24 cellular contexts compared by ENCODE assay signal in the genomic region with DNA sequence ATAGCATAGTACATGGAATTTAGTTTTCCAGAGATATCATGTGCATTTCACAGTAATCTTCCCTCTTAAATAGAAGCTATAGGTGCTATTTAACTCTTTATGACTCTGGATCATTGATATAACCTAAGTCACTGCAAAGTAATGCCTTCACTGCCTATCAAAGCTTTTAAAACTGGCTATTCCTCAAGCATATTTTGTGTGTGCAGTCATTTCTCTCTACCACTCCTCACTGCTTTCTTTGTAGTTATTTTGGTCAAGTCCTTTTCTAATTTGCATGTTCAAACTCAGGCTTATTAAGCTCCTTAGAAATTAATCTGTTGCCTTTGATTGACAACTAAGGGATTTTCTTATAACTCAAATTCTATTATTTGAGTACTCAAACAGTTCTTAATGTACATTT.
"Had no signal": no experiment of that assay in that cellular context is flagged by ENCODE, and none has a peak within 500 bp of the region (broad histone marks: within the 10 kb centered on the region; RNA-seq: fewer than 3 reads in every experiment).

No MANE protein-coding gene starts in this region.

- ATAC-seq: activated naive CD8-positive, alpha-beta T cell treated with anti-CD3 and anti-CD28 coated beads, Interleukin-2, amount 50 U/mL, for 24 hours; body of pancreas; left cardiac atrium; left ventricle myocardium superior; mucosa of descending colon; sciatic nerve had no signal

- H3K36me3 ChIP-seq: cardiac muscle cell, esophagus muscularis mucosa, suprapubic skin, tibial artery had no signal

- DNase-seq: activated CD4-positive, alpha-beta T cell treated with anti-CD3 and anti-CD28 coated beads for 4 hours; activated CD4-positive, alpha-beta T cell treated with anti-CD3 and anti-CD28 coated beads, Interleukin-2, amount 50 U/mL, for 4 hours; activated CD8-positive, alpha-beta memory T cell treated with anti-CD3 and anti-CD28 coated beads, Interleukin-2, amount 50 U/mL, for 4 hours; activated gamma-delta T cell treated with Interleukin-2 at 50 U/mL for 16 hours; activated naive CD4-positive, alpha-beta T cell treated with anti-CD3 and anti-CD28 coated beads, Interleukin-2, amount 50 U/mL, for 16 hours; activated naive CD8-positive, alpha-beta T cell treated with anti-CD3 and anti-CD28 coated beads, Interleukin-2, amount 50 U/mL, for 24 hours; activated T-cell treated with anti-CD3 and anti-CD28 coated beads, Interleukin-2, amount 50 U/mL, for 1 hour; amygdala; body of pancreas; cerebellar nuclear complex; foreskin melanocyte; left cardiac atrium; left ventricle myocardium superior; mucosa of descending colon; stimulated activated naive CD4-positive, alpha-beta T cell; SW 1271; T-helper 9 cell; tibial artery had no signal

- H3K4me1 ChIP-seq: body of pancreas, esophagus muscularis mucosa, suprapubic skin, tibial artery had no signal

- H3K27me3 ChIP-seq: body of pancreas, cardiac muscle cell, esophagus muscularis mucosa, suprapubic skin, tibial artery had no signal

- H3K27ac ChIP-seq: body of pancreas, cardiac muscle cell, coronary artery, esophagus muscularis mucosa, suprapubic skin, tibial artery, VCaP had no signal

- H3K9me3 ChIP-seq: body of pancreas, esophagus muscularis mucosa, mucosa of descending colon, suprapubic skin, tibial artery had no signal

- H3K4me3 ChIP-seq: body of pancreas, cardiac muscle cell, coronary artery, esophagus muscularis mucosa, mucosa of descending colon, suprapubic skin, tibial artery had no signal
